In genomic region chr11:67632175-67632981, GRCh38 we compare ENCODE assay signal across 9 cellular contexts. TPM values are rescaled to one million over a fixed set of nuclear protein-coding genes. Genes with fewer than 3 reads are reported as not detected.
DNase-seq lines count a peak whose midpoint lies in the region; ATAC-seq and TF ChIP-seq lines count a peak whose summit lies in the region.
"Had no signal": no experiment of that assay in that cellular context is flagged by ENCODE, and none has a peak within 500 bp of the region (broad histone marks: within the 10 kb centered on the region; RNA-seq: fewer than 3 reads in every experiment).

No MANE protein-coding gene starts in this region.

- no peaks in the 10 kb centered on the region for H3K9me3 Mint-ChIP-seq in type B pancreatic cell

- no peaks in the 10 kb centered on the region for H3K36me3 Mint-ChIP-seq in type B pancreatic cell

- TF ChIP-seq CTCF in type B pancreatic cell (conservative IDR thresholded peaks at IDR 0.05), result no peak

- no peaks in the 10 kb centered on the region for H3K27me3 Mint-ChIP-seq in type B pancreatic cell

- no peak for ATAC-seq in Right ventricle myocardium inferior

- intact Hi-C loops in Right ventricle myocardium inferior (cut with DNase I) (no loop called here), cardiac septum (cut with DNase I) (no loop called here)

- peak overlapping the region; percentile 78 for H3K4me3 Mint-ChIP-seq in type B pancreatic cell

- no peaks in the 10 kb centered on the region for H3K4me1 Mint-ChIP-seq in type B pancreatic cell (ENCODE audit: unreplicated experiment)

- H3K27ac Mint-ChIP-seq in type B pancreatic cell, result peak overlapping the region; percentile 51

- DNase-seq in Right ventricle myocardium inferior (ENCODE audit: missing footprints) (peak; percentile 77), cardiac septum (ENCODE audit: low spot score) (no peak), islet precursor cell (peak; percentile 52), type B pancreatic cell (ENCODE audit: extremely low spot score, unreplicated experiment) (no peak), GM19238 (ENCODE audit: insufficient read length, low spot score) (no peak), NCI-H82 treated with DMSO at 0.1 percent for 48 hours (lab: John Stamatoyannopoulos, UW; ENCODE audit: unreplicated experiment) (no peak)
- DNase-seq: effector CD8-positive, alpha-beta T cell; kidney glomerular epithelial cell had no signal

RNA-seq across cellular contexts. Expression of gene NUDT8, which starts 2.6 kb away (rescaled TPM):
- total RNA-seq in Right ventricle myocardium inferior, result 104 TPM
- 31.4 TPM for total RNA-seq in cardiac septum
- total RNA-seq in type B pancreatic cell (ENCODE audit: low replicate concordance), result 10.3 and 16.0 TPM in 2 replicates

RNA-seq across cellular contexts. Expression of gene TBX10, which starts 7.2 kb away (rescaled TPM):
- total RNA-seq in Right ventricle myocardium inferior, result 0.41 TPM
- not detected for total RNA-seq in cardiac septum
- total RNA-seq in type B pancreatic cell (ENCODE audit: low replicate concordance), result not detected in 2 replicates
- total RNA-seq: LHCN-M2 had no signal

RNA-seq across cellular contexts. Expression of gene ACY3, which starts 18.2 kb away (rescaled TPM):
- total RNA-seq in Right ventricle myocardium inferior, result not detected
- not detected for total RNA-seq in cardiac septum
- total RNA-seq in type B pancreatic cell (ENCODE audit: low replicate concordance), result 2.2 and 5.8 TPM in 2 replicates

RNA-seq across cellular contexts. Expression of gene NDUFV1, which starts 25.6 kb away (rescaled TPM):
- total RNA-seq in Right ventricle myocardium inferior (724 TPM), cardiac septum (486 TPM), type B pancreatic cell (ENCODE audit: low replicate concordance) (220 and 226 TPM in 2 replicates)

RNA-seq across cellular contexts. Expression of gene ALDH3B2, which starts 42.0 kb away (rescaled TPM):
- total RNA-seq in Right ventricle myocardium inferior (not detected), cardiac septum (not detected), type B pancreatic cell (ENCODE audit: low replicate concordance) (4.8 and 9.4 TPM in 2 replicates)
- total RNA-seq: LHCN-M2 had no signal

Comparison
In these comparisons a context has a peak if more than half of its experiments do, and no peak if none do; other contexts are left out.
1. DNase-seq: peak in Right ventricle myocardium inferior (single experiment) and islet precursor cell (single experiment); none in cardiac septum (single experiment), type B pancreatic cell (single experiment), GM19238 (single experiment) and NCI-H82 treated with DMSO at 0.1 percent for 48 hours (single experiment).